ENCODE assay signal across 1 cellular context in the genomic region with DNA sequence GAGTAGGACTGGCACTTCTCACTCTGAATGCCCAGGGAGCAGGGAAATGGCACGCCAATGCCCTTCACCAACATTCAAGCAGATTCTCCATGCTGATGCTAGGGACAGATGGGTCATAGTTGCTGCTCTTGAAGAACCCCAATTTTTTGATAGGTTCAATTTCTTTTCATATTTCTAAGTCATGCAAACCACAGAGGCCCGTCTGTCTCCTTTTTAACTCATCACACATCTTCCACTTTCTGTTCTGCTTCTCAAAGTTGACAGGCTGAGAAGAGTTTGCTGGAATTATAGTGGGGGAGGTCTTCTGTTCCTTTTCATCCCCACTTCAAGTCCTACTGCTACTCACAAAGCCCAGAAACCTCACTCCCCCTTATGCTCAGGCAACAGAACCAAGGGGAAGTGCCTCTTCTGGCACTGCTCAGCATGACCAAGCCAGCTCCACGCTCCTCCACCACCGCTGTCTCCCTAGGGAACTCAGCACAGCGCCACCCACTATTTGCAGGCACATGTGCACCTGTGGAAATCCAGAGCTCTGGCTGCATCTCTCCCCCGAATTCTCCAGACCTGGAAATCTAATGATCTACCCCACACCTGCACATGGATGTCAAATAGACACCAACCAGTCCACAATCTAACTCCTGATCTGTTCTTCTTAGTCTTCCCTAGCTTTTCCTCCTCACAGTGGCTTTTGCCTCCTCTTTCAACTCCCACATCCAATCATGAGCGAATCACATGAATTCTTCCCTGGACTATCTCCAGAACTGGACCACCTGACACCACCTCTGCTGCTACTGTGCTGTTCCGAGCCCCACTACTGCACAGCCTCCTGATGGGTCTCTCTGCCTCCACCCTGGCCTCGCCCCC.
TF ChIP-seq lines count a peak whose summit lies in the region.

No MANE protein-coding gene starts in this region.

TF ChIP-seq in GM23338, 12 proteins besides CTCF, POLR2A, EP300 and RAD21 (continued from another document):
- TF ChIP-seq, protein P1, sequence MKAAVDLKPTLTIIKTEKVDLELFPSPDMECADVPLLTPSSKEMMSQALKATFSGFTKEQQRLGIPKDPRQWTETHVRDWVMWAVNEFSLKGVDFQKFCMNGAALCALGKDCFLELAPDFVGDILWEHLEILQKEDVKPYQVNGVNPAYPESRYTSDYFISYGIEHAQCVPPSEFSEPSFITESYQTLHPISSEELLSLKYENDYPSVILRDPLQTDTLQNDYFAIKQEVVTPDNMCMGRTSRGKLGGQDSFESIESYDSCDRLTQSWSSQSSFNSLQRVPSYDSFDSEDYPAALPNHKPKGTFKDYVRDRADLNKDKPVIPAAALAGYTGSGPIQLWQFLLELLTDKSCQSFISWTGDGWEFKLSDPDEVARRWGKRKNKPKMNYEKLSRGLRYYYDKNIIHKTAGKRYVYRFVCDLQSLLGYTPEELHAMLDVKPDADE (IDR thresholded peaks at IDR 0.05), result no peak
- TF ChIP-seq CREB1 (CRISPR knock-in tag; IDR thresholded peaks at IDR 0.05; ENCODE audit: low read depth), result no peak
- TF ChIP-seq EZH2 (IDR thresholded peaks at IDR 0.05; ENCODE audit: low read depth, unreplicated experiment), result no peak
- TF ChIP-seq ZNF331 (CRISPR knock-in tag; IDR thresholded peaks at IDR 0.05; ENCODE audit: low read depth), result no peak
- TF ChIP-seq POLR2AphosphoS5 (IDR thresholded peaks at IDR 0.05; ENCODE audit: low read depth), result no peak
- TF ChIP-seq ZNF114 (CRISPR knock-in tag; IDR thresholded peaks at IDR 0.05), result no peak
- TF ChIP-seq, protein P2, sequence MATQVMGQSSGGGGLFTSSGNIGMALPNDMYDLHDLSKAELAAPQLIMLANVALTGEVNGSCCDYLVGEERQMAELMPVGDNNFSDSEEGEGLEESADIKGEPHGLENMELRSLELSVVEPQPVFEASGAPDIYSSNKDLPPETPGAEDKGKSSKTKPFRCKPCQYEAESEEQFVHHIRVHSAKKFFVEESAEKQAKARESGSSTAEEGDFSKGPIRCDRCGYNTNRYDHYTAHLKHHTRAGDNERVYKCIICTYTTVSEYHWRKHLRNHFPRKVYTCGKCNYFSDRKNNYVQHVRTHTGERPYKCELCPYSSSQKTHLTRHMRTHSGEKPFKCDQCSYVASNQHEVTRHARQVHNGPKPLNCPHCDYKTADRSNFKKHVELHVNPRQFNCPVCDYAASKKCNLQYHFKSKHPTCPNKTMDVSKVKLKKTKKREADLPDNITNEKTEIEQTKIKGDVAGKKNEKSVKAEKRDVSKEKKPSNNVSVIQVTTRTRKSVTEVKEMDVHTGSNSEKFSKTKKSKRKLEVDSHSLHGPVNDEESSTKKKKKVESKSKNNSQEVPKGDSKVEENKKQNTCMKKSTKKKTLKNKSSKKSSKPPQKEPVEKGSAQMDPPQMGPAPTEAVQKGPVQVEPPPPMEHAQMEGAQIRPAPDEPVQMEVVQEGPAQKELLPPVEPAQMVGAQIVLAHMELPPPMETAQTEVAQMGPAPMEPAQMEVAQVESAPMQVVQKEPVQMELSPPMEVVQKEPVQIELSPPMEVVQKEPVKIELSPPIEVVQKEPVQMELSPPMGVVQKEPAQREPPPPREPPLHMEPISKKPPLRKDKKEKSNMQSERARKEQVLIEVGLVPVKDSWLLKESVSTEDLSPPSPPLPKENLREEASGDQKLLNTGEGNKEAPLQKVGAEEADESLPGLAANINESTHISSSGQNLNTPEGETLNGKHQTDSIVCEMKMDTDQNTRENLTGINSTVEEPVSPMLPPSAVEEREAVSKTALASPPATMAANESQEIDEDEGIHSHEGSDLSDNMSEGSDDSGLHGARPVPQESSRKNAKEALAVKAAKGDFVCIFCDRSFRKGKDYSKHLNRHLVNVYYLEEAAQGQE (IDR thresholded peaks at IDR 0.05; ENCODE audit: unreplicated experiment), result no peak
